Comparison of ENCODE assay signal across 1 cellular context in genomic region chr2:101500860-101501259, GRCh38.
TF ChIP-seq lines count a peak whose summit lies in the region.

No MANE protein-coding gene starts in this region.

TF ChIP-seq in K562, 482 proteins besides CTCF, POLR2A, EP300 and RAD21 (continued from another document):
- TF ChIP-seq CHD7 (IDR thresholded peaks at IDR 0.05; ENCODE audit: low read depth, low read length): no peak
- no peak for TF ChIP-seq HMBOX1 (IDR thresholded peaks at IDR 0.05)
- TF ChIP-seq GTF2A2 (tag; IDR thresholded peaks at IDR 0.05): no peak
- no peak for TF ChIP-seq SMAD4 (CRISPR knock-in tag; conservative IDR thresholded peaks at IDR 0.05)
- no peak for TF ChIP-seq BRCA1 (IDR thresholded peaks at IDR 0.05)
- no peak for TF ChIP-seq BRCA1 (CRISPR knock-in tag; IDR thresholded peaks at IDR 0.05)
- TF ChIP-seq RBM22 (IDR thresholded peaks at IDR 0.05; ENCODE audit: low read depth, low read length, poor library complexity, severe bottlenecking): no peak
- no peak for TF ChIP-seq BMI1 (IDR thresholded peaks at IDR 0.05; ENCODE audit: low read length)
- no peak for TF ChIP-seq PTRF (tag; IDR thresholded peaks at IDR 0.05)
- no peak for TF ChIP-seq CAMTA2 (CRISPR knock-in tag; conservative IDR thresholded peaks at IDR 0.05)
- no peak for TF ChIP-seq E2F4 (CRISPR knock-in tag; IDR thresholded peaks at IDR 0.05; ENCODE audit: low read depth)
- TF ChIP-seq XRCC3 (IDR thresholded peaks at IDR 0.05): no peak
- no peak for TF ChIP-seq TCF15 (CRISPR knock-in tag; IDR thresholded peaks at IDR 0.05)
- TF ChIP-seq CC2D1A (IDR thresholded peaks at IDR 0.05): no peak
- TF ChIP-seq NONO (IDR thresholded peaks at IDR 0.05; ENCODE audit: low read depth in 2 of 2, low read length in 1 of 2): no peak
- TF ChIP-seq ZBTB9 (CRISPR knock-in tag; IDR thresholded peaks at IDR 0.05): no peak
